ENCODE assay signal across 11 cellular contexts in genomic region chr1:244800821-244801220, GRCh38.
"Had no signal": no experiment of that assay in that cellular context is flagged by ENCODE, and none has a peak within 500 bp of the region (broad histone marks: within the 10 kb centered on the region; RNA-seq: fewer than 3 reads in every experiment).

No MANE protein-coding gene starts in this region.

- H3K27me3 Mint-ChIP-seq: activated naive CD8-positive, alpha-beta T cell treated with anti-CD3 and anti-CD28 coated beads, Interleukin-2, amount 50 U/mL, for 24 hours; natural killer cell treated with Interleukin-12 subunit alpha and Interleukin-12 subunit beta and Interleukin-15 and Interleukin-18, amount 100 ng/mL, for 72 hours had no signal

- DNase-seq: aorta, gastrocnemius medialis, retina, uterus had no signal

- H3K4me1 ChIP-seq: gastrocnemius medialis, uterus had no signal

- H3K4me3 Mint-ChIP-seq: activated CD4-positive, alpha-beta memory T cell treated with anti-CD3 and anti-CD28 coated beads, Interleukin-2, amount 10 ng/mL, durations not matched to agents 7 days and 5 days; activated naive CD8-positive, alpha-beta T cell treated with anti-CD3 and anti-CD28 coated beads, Interleukin-2, amount 50 U/mL, for 24 hours; activated T-helper 1 cell treated with anti-CD3 and anti-CD28 coated beads, Interleukin-12 subunit alpha, Interleukin-12 subunit beta, Interleukin-2, Interleukin-4 antibody, amounts not matched to agents 30 ng/mL and 10 ng/mL and 1 ng/mL, durations not matched to agents 14 hours and 24 hours and 36 hours; natural killer cell treated with Interleukin-12 subunit alpha and Interleukin-12 subunit beta and Interleukin-15 and Interleukin-18, amount 100 ng/mL, for 72 hours had no signal

- H3K27ac ChIP-seq: gastrocnemius medialis, heart left ventricle, tibial artery, uterus had no signal

- H3K9me3 ChIP-seq: gastrocnemius medialis, heart left ventricle, tibial artery, uterus had no signal

- H3K27ac Mint-ChIP-seq: activated CD4-positive, alpha-beta memory T cell treated with anti-CD3 and anti-CD28 coated beads, Interleukin-2, amount 10 ng/mL, durations not matched to agents 7 days and 5 days; activated naive CD8-positive, alpha-beta T cell treated with anti-CD3 and anti-CD28 coated beads, Interleukin-2, amount 50 U/mL, for 24 hours; activated T-helper 1 cell treated with anti-CD3 and anti-CD28 coated beads, Interleukin-12 subunit alpha, Interleukin-12 subunit beta, Interleukin-2, Interleukin-4 antibody, amounts not matched to agents 30 ng/mL and 10 ng/mL and 1 ng/mL, durations not matched to agents 14 hours and 24 hours and 36 hours; immature natural killer cell; natural killer cell treated with Interleukin-12 subunit alpha and Interleukin-12 subunit beta and Interleukin-15 and Interleukin-18, amount 100 ng/mL, for 72 hours had no signal

- H3K36me3 Mint-ChIP-seq: immature natural killer cell; natural killer cell treated with Interleukin-12 subunit alpha and Interleukin-12 subunit beta and Interleukin-15 and Interleukin-18, amount 100 ng/mL, for 72 hours had no signal

- H3K4me3 ChIP-seq: gastrocnemius medialis, heart left ventricle, tibial artery, uterus had no signal

- H3K27me3 ChIP-seq: gastrocnemius medialis, heart left ventricle, tibial artery, uterus had no signal

- H3K36me3 ChIP-seq: gastrocnemius medialis, heart left ventricle, tibial artery, uterus had no signal

- H3K9me3 Mint-ChIP-seq: activated CD4-positive, alpha-beta memory T cell treated with anti-CD3 and anti-CD28 coated beads, Interleukin-2, amount 10 ng/mL, durations not matched to agents 7 days and 5 days; activated naive CD8-positive, alpha-beta T cell treated with anti-CD3 and anti-CD28 coated beads, Interleukin-2, amount 50 U/mL, for 24 hours; activated T-helper 1 cell treated with anti-CD3 and anti-CD28 coated beads, Interleukin-12 subunit alpha, Interleukin-12 subunit beta, Interleukin-2, Interleukin-4 antibody, amounts not matched to agents 30 ng/mL and 10 ng/mL and 1 ng/mL, durations not matched to agents 14 hours and 24 hours and 36 hours; natural killer cell treated with Interleukin-12 subunit alpha and Interleukin-12 subunit beta and Interleukin-15 and Interleukin-18, amount 100 ng/mL, for 72 hours had no signal
